Comparison of ENCODE assay signal across 1 cellular context in the genomic region with DNA sequence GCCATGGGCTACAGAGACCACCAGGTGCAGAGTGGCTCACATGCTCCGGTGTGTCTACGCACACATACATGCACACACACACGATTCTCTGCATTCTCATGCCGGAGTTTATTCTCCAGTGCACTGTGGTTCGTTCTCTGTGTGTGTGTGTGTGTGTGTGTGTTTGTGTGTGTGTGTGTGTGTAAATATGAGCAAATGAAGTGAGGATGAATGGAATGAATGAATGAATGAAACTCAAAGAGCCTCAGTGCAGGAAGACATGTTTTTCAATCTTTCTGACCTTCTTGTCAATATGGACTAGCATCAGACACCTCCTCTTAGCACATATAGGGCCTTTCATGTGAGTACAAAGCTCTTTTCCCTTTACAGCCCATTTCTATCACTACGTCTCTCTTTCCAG.
TF ChIP-seq lines count a peak whose summit lies in the region.

No MANE protein-coding gene starts in this region.

TF ChIP-seq in HepG2, 621 proteins besides CTCF, POLR2A, EP300 and RAD21:
- TF ChIP-seq FOXJ3 (CRISPR knock-in tag; IDR thresholded peaks at IDR 0.05; ENCODE audit: borderline replicate concordance), result no peak
- no peak for TF ChIP-seq ZNF816 (CRISPR knock-in tag; IDR thresholded peaks at IDR 0.05; ENCODE audit: borderline replicate concordance)
- no peak for TF ChIP-seq ZNF333 (CRISPR knock-in tag; IDR thresholded peaks at IDR 0.05; ENCODE audit: borderline replicate concordance)
- no peak for TF ChIP-seq ZNF891 (CRISPR knock-in tag; IDR thresholded peaks at IDR 0.05)
- TF ChIP-seq, protein P1, sequence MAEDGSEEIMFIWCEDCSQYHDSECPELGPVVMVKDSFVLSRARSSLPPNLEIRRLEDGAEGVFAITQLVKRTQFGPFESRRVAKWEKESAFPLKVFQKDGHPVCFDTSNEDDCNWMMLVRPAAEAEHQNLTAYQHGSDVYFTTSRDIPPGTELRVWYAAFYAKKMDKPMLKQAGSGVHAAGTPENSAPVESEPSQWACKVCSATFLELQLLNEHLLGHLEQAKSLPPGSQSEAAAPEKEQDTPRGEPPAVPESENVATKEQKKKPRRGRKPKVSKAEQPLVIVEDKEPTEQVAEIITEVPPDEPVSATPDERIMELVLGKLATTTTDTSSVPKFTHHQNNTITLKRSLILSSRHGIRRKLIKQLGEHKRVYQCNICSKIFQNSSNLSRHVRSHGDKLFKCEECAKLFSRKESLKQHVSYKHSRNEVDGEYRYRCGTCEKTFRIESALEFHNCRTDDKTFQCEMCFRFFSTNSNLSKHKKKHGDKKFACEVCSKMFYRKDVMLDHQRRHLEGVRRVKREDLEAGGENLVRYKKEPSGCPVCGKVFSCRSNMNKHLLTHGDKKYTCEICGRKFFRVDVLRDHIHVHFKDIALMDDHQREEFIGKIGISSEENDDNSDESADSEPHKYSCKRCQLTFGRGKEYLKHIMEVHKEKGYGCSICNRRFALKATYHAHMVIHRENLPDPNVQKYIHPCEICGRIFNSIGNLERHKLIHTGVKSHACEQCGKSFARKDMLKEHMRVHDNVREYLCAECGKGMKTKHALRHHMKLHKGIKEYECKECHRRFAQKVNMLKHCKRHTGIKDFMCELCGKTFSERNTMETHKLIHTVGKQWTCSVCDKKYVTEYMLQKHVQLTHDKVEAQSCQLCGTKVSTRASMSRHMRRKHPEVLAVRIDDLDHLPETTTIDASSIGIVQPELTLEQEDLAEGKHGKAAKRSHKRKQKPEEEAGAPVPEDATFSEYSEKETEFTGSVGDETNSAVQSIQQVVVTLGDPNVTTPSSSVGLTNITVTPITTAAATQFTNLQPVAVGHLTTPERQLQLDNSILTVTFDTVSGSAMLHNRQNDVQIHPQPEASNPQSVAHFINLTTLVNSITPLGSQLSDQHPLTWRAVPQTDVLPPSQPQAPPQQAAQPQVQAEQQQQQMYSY (CRISPR knock-in tag; IDR thresholded peaks at IDR 0.05), result no peak
- TF ChIP-seq, protein P2, sequence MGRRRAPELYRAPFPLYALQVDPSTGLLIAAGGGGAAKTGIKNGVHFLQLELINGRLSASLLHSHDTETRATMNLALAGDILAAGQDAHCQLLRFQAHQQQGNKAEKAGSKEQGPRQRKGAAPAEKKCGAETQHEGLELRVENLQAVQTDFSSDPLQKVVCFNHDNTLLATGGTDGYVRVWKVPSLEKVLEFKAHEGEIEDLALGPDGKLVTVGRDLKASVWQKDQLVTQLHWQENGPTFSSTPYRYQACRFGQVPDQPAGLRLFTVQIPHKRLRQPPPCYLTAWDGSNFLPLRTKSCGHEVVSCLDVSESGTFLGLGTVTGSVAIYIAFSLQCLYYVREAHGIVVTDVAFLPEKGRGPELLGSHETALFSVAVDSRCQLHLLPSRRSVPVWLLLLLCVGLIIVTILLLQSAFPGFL (CRISPR knock-in tag; IDR thresholded peaks at IDR 0.05), result no peak
- TF ChIP-seq ZNF569 (CRISPR knock-in tag; IDR thresholded peaks at IDR 0.05; ENCODE audit: borderline replicate concordance), result no peak
- TF ChIP-seq YY1 (IDR thresholded peaks at IDR 0.05; ENCODE audit: insufficient read depth, insufficient replicate concordance, low read depth, low read length), result no peak
- TF ChIP-seq ETV6 (CRISPR knock-in tag; conservative IDR thresholded peaks at IDR 0.05), result no peak
- TF ChIP-seq NFE2L1 (CRISPR knock-in tag; IDR thresholded peaks at IDR 0.05; ENCODE audit: borderline replicate concordance), result no peak
- no peak for TF ChIP-seq FLYWCH1 (CRISPR knock-in tag; IDR thresholded peaks at IDR 0.05)
- no peak for TF ChIP-seq ZBTB38 (CRISPR knock-in tag; IDR thresholded peaks at IDR 0.05)
- TF ChIP-seq FOXC1 (CRISPR knock-in tag; IDR thresholded peaks at IDR 0.05; ENCODE audit: borderline replicate concordance), result no peak
- TF ChIP-seq, protein P3, sequence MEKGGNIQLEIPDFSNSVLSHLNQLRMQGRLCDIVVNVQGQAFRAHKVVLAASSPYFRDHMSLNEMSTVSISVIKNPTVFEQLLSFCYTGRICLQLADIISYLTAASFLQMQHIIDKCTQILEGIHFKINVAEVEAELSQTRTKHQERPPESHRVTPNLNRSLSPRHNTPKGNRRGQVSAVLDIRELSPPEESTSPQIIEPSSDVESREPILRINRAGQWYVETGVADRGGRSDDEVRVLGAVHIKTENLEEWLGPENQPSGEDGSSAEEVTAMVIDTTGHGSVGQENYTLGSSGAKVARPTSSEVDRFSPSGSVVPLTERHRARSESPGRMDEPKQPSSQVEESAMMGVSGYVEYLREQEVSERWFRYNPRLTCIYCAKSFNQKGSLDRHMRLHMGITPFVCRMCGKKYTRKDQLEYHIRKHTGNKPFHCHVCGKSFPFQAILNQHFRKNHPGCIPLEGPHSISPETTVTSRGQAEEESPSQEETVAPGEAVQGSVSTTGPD (CRISPR knock-in tag; IDR thresholded peaks at IDR 0.05), result no peak
TF ChIP-seq in HepG2: peak in this region for 0.
